10 cellular contexts compared by ENCODE assay signal in genomic region chr17:60135951-60136666, GRCh38. TPM values are rescaled to one million over a fixed set of nuclear protein-coding genes. Genes with fewer than 3 reads are reported as not detected.
DNase-seq lines count a peak whose midpoint lies in the region; ATAC-seq and TF ChIP-seq lines count a peak whose summit lies in the region.
"Had no signal": no experiment of that assay in that cellular context is flagged by ENCODE, and none has a peak within 500 bp of the region (broad histone marks: within the 10 kb centered on the region; RNA-seq: fewer than 3 reads in every experiment).

No MANE protein-coding gene starts in this region.

- H4K20me1 ChIP-seq in GM23248 (ENCODE audit: insufficient read depth), result no peaks in the 10 kb centered on the region

- H3K9ac ChIP-seq in GM23248 (no peak overlapping the region), SK-N-MC (ENCODE audit: insufficient read length) (no peak overlapping the region)

- no peaks in the 10 kb centered on the region for H3K9me3 ChIP-seq in GM23248 (ENCODE audit: low read depth)
- H3K9me3 ChIP-seq in SK-N-MC (ENCODE audit: low read depth, low read length), result no peaks in the 10 kb centered on the region
- no peaks in the 10 kb centered on the region for H3K9me3 ChIP-seq in psoas muscle
- H3K9me3 ChIP-seq: thyroid gland had no signal

- H3K4me3 ChIP-seq in GM23248 (peak overlapping the region; percentile 87), SK-N-MC (peak overlapping the region; percentile 97), fibroblast of pulmonary artery (replicated peaks; ENCODE audit: low read depth, low read length) (peak overlapping the region; percentile 81), psoas muscle (peak overlapping the region; percentile 86)

- H3K9me2 ChIP-seq in GM23248 (ENCODE audit: insufficient read depth), result no peaks in the 10 kb centered on the region

- TF ChIP-seq CTCF in fibroblast of pulmonary artery (IDR thresholded peaks at IDR 0.05; ENCODE audit: low read length, missing control alignments) (no peak), psoas muscle (IDR thresholded peaks at IDR 0.05) (no peak)

- 79% methylated on average over 13 of the region's 13 CpGs for WGBS in GM23248 (ENCODE audit: low coverage in 1 of 2, low lambda C conversion rate in 2 of 2, missing lambda C conversion rate in 2 of 2), 2 experiments
- 70 to 74% (median 72%) methylated on average over 13 of the region's 13 CpGs for WGBS in psoas muscle, 3 donors

- H2AFZ ChIP-seq in GM23248, result peak overlapping the region; percentile 91

- ATAC-seq in psoas muscle, result no peak
- no peak for ATAC-seq in HG03342 (IDR thresholded peaks at IDR 0.05; ENCODE audit: unreplicated experiment)

- DNase-seq in GM23248, result no peak
- no peak for DNase-seq in SK-N-MC (ENCODE audit: low read depth, low spot score)
- no peak for DNase-seq in fibroblast of pulmonary artery (ENCODE audit: low read depth)
- DNase-seq in psoas muscle, result no peak
- no peak for DNase-seq in globus pallidus (ENCODE audit: low spot score)
- no peak for DNase-seq in NCI-H526 (lab: John Stamatoyannopoulos, UW)
- DNase-seq in superior temporal gyrus (ENCODE audit: extremely low spot score), result no peak
- DNase-seq: NK-92 treated with Interleukin-12 subunit alpha and Interleukin-12 subunit beta, amount 100 ng/mL, for 24 hours had no signal

- intact Hi-C loops in psoas muscle (cut with DNase I), result no loop called here

- H3K27ac ChIP-seq in GM23248 (no peak overlapping the region), SK-N-MC (no peak overlapping the region), psoas muscle (no peak overlapping the region)

- in situ Hi-C loops in GM23248 (cut with MboI), result no loop called here

- H3K4me1 ChIP-seq in GM23248 (ENCODE audit: insufficient read depth) (no peaks in the 10 kb centered on the region), psoas muscle (peaks cover 6% of the 10 kb centered on the region)

- no peaks in the 10 kb centered on the region for H3K79me2 ChIP-seq in GM23248 (ENCODE audit: insufficient read depth)

- H3K4me2 ChIP-seq in GM23248 (ENCODE audit: unreplicated experiment), result peak overlapping the region; percentile 94

- H3K27me3 ChIP-seq in GM23248 (replicated peaks; ENCODE audit: insufficient read depth) (peaks cover 22% of the 10 kb centered on the region), psoas muscle (ENCODE audit: insufficient read depth in 3 of 3, low read length in 2 of 3) (peaks cover 0 to 28% (median 21%) of the 10 kb centered on the region in 3 donors)

- H3K36me3 ChIP-seq in GM23248 (ENCODE audit: low read depth) (no peaks in the 10 kb centered on the region), SK-N-MC (ENCODE audit: insufficient read depth, low read length) (no peaks in the 10 kb centered on the region), psoas muscle (ENCODE audit: insufficient read depth in 1 of 2, low read depth in 1 of 2) (no peaks in the 10 kb centered on the region)
- H3K36me3 ChIP-seq: thyroid gland had no signal

- H3F3A ChIP-seq in GM23248 (ENCODE audit: insufficient read depth), result no peaks in the 10 kb centered on the region

RNA-seq across cellular contexts. Expression of gene CA4, which starts 13.7 kb away (rescaled TPM):
- not detected in 2 replicates for total RNA-seq in GM23248 (2014; rRNA removed; shearing (Covaris generic))
- not detected in 2 replicates for polyA plus RNA-seq in GM23248 (2016; fragmentation: Nextera tagmentation; extraction: Ambion mirVana)
- 10 to 100 TPM in 3 of 4 donors, 1 to 10 TPM in 1; 8.9 to 13.6 (median 11.6) TPM for total RNA-seq in psoas muscle
- polyA plus RNA-seq in psoas muscle, result 10 to 100 TPM; 10.2 to 16.6 (median 14.4) TPM

RNA-seq across cellular contexts. Expression of gene HEATR6, which starts 57.4 kb away (rescaled TPM):
- 14.9 and 29.3 TPM in 2 replicates for total RNA-seq in GM23248 (2014; rRNA removed; shearing (Covaris generic))
- polyA plus RNA-seq in GM23248 (2016; fragmentation: Nextera tagmentation; extraction: Ambion mirVana) (11.2 and 12.4 TPM in 2 replicates), psoas muscle (1 to 10 TPM; 3.3 to 7.6 (median 6.7) TPM)
- 10 to 100 TPM in 2 of 4 donors, 1 to 10 TPM in 2; 6.9 to 11.9 (median 10.0) TPM for total RNA-seq in psoas muscle
